ENCODE assay signal across 8 cellular contexts in genomic region chr12:19129121-19129485, GRCh38. TPM values are rescaled to one million over a fixed set of nuclear protein-coding genes. Genes with fewer than 3 reads are reported as not detected.
DNase-seq lines count a peak whose midpoint lies in the region; ATAC-seq, FAIRE-seq and TF ChIP-seq lines count a peak whose summit lies in the region.

No MANE protein-coding gene starts in this region.

- peak in 1 of 4 donors; percentile 0 for ATAC-seq in pancreas

- no peak for FAIRE-seq in pancreas (lab: Jason Lieb, UNC)

- peaks cover 18% of the 10 kb centered on the region for H3K9me3 ChIP-seq in DOHH2 (ENCODE audit: control insufficient read depth, insufficient read depth, low read length)
- H3K9me3 ChIP-seq in OCI-LY1 (ENCODE audit: low read length), result peaks cover 3% of the 10 kb centered on the region; the same call in 1 of the 2 replicates
- H3K9me3 ChIP-seq in pancreas, result no peaks in the 10 kb centered on the region

- peak overlapping the region; percentile 51 for H3K4me2 ChIP-seq in DOHH2 (ENCODE audit: low read length)
- peak overlapping the region; percentile 57 for H3K4me2 ChIP-seq in OCI-LY1 (ENCODE audit: low read length)

- H4K20me1 ChIP-seq in DOHH2 (ENCODE audit: control insufficient read depth, insufficient read depth, low read depth, low read length) (no peaks in the 10 kb centered on the region), OCI-LY1 (ENCODE audit: insufficient read depth, low read length) (no peaks in the 10 kb centered on the region)

- H3K4me1 ChIP-seq in DOHH2 (ENCODE audit: control insufficient read depth, low read length) (peaks cover 10% of the 10 kb centered on the region; the same call in 1 of the 2 replicates), OCI-LY1 (ENCODE audit: insufficient read depth, low read length, severe bottlenecking) (peaks cover 8% of the 10 kb centered on the region), pancreas (peaks cover 0 to 17% (median 11%) of the 10 kb centered on the region in 3 donors)

- no peak overlapping the region for H3K9ac ChIP-seq in OCI-LY1 (ENCODE audit: low read length)

- intact Hi-C loops in pancreas (cut with DNase I), result no loop called here

- DNase-seq in epidermal melanocyte (ENCODE audit: insufficient read length, low spot score) (peak; percentile 21), pancreas (no peak), NCI-H1930 (lab: John Stamatoyannopoulos, UW) (no peak), SHP77 (lab: John Stamatoyannopoulos, UW) (no peak), kidney tubule cell (ENCODE audit: low spot score) (no peak)
- no peak for DNase-seq in activated CD8-positive, alpha-beta memory T cell treated with anti-CD3 and anti-CD28 coated beads, Interleukin-2, amount 50 U/mL, for 4 hours

- peak overlapping the region; percentile 33; the same call in 1 of the 2 replicates for H3K27ac ChIP-seq in DOHH2 (ENCODE audit: low read depth, low read length)
- H3K27ac ChIP-seq in OCI-LY1 (ENCODE audit: low read depth, low read length, poor library complexity, severe bottlenecking), result no peak overlapping the region
- peak overlapping the region; percentile 49 to 86 (median 72) for H3K27ac ChIP-seq in pancreas

- no peak for TF ChIP-seq CTCF in DOHH2 (IDR thresholded peaks at IDR 0.05; ENCODE audit: low read depth, low read length, poor library complexity, severe bottlenecking)
- no peak for TF ChIP-seq CTCF in OCI-LY1 (IDR thresholded peaks at IDR 0.05; ENCODE audit: low read length)
- no peak for TF ChIP-seq CTCF in pancreas (IDR thresholded peaks at IDR 0.05)

- peaks cover 26% of the 10 kb centered on the region for H3K79me2 ChIP-seq in DOHH2 (ENCODE audit: control insufficient read depth, low read length)
- no peaks in the 10 kb centered on the region for H3K79me2 ChIP-seq in OCI-LY1 (ENCODE audit: insufficient read depth, low read length)

- H3K9me2 ChIP-seq in DOHH2 (replicated peaks; ENCODE audit: control insufficient read depth, low read length) (no peaks in the 10 kb centered on the region), OCI-LY1 (ENCODE audit: low read depth, low read length) (no peaks in the 10 kb centered on the region; the same call in 1 of the 2 replicates)

- H3K36me3 ChIP-seq in DOHH2 (ENCODE audit: control insufficient read depth, low read length), result peaks cover 5% of the 10 kb centered on the region
- no peaks in the 10 kb centered on the region for H3K36me3 ChIP-seq in OCI-LY1 (ENCODE audit: insufficient read depth, low read length)
- H3K36me3 ChIP-seq in pancreas, result no peaks in the 10 kb centered on the region

- H3K4me3 ChIP-seq in DOHH2 (ENCODE audit: low read length), result peak overlapping the region; percentile 57
- H3K4me3 ChIP-seq in OCI-LY1 (ENCODE audit: low read depth, low read length, poor library complexity, severe bottlenecking), result peak overlapping the region; percentile 49
- H3K4me3 ChIP-seq in pancreas, result peak overlapping the region in 2 of 4 donors; percentile 32 to 93

- H3F3A ChIP-seq in DOHH2 (ENCODE audit: control insufficient read depth, insufficient read depth) (peaks cover 13% of the 10 kb centered on the region), OCI-LY1 (ENCODE audit: insufficient read depth, low read length) (no peaks in the 10 kb centered on the region)

- H3K27me3 ChIP-seq in DOHH2 (ENCODE audit: control insufficient read depth, low read length) (no peaks in the 10 kb centered on the region), OCI-LY1 (ENCODE audit: insufficient read depth, low read length) (no peaks in the 10 kb centered on the region), pancreas (no peaks in the 10 kb centered on the region)

- WGBS in pancreas, 2 donors, result 0 to 1% methylated on average over 12 of the region's 12 CpGs

- no peak overlapping the region for H2AFZ ChIP-seq in OCI-LY1 (ENCODE audit: low read length)

RNA-seq across cellular contexts. Expression of gene PLEKHA5, which starts 0.4 kb away (rescaled TPM):
- total RNA-seq in pancreas, result 10 to 100 TPM; 16.7 to 26.4 (median 18.2) TPM
- 10 to 100 TPM; 10.3 to 14.7 TPM for polyA plus RNA-seq in pancreas
